ENCODE assay signal across 26 cellular contexts in the genomic region with DNA sequence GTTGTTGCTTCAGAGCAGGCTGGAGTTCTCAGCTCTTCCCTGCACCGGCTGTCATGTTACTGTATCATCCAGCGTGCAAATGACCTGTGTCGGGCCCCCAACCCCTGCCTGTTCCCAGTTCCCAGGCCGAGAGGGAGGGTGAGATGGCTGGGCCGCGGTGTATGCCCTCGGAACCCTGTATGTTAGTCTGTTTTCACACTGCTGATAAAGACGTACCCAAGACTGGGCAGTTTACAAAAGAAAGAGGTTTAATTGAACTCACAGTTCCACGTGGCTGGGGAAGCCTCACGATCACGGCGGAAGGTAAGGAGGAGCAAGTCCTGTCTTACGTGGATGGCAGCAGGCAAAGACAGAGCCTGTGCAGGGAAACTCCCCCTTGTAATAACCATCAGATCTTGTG.
"Had no signal": no experiment of that assay in that cellular context is flagged by ENCODE, and none has a peak within 500 bp of the region (broad histone marks: within the 10 kb centered on the region; RNA-seq: fewer than 3 reads in every experiment).

No MANE protein-coding gene starts in this region.

- H3K4me3 Mint-ChIP-seq: activated B cell treated with CpG ODN at 0.5 μM for 24 hours; activated CD8-positive, alpha-beta memory T cell treated with anti-CD3 and anti-CD28 coated beads, Interleukin-2, amount 10 ng/mL, durations not matched to agents 7 days and 5 days; activated CD8-positive, alpha-beta T cell treated with anti-CD3 and anti-CD28 coated beads, Interleukin-2, amount 10 ng/mL, durations not matched to agents 7 days and 5 days; activated naive CD4-positive, alpha-beta T cell treated with anti-CD3 and anti-CD28 coated beads for 36 hours; activated naive CD8-positive, alpha-beta T cell treated with anti-CD3 and anti-CD28 coated beads for 36 hours; activated T-cell treated with anti-CD3 and anti-CD28 coated beads, Interleukin-2, amount 50 U/mL, for 72 hours; natural killer cell treated with Interleukin-12 subunit alpha and Interleukin-12 subunit beta and Interleukin-15 and Interleukin-18, amount 100 ng/mL, for 72 hours; T-cell; T-helper 2 cell treated with Interferon-gamma antibody and Interleukin-4, amounts not matched to agents 5 μg/mL and 100 μg/mL, for 36 hours had no signal

- DNase-seq: activated B cell treated with CpG ODN at 0.5 μM for 24 hours; activated CD4-positive, alpha-beta T cell treated with anti-CD3 and anti-CD28 coated beads, Interleukin-2, amount 50 U/mL, for 1 hour; activated CD8-positive, alpha-beta memory T cell treated with anti-CD3 and anti-CD28 coated beads, Interleukin-2, amount 10 ng/mL, durations not matched to agents 7 days and 5 days; activated CD8-positive, alpha-beta T cell treated with anti-CD3 and anti-CD28 coated beads, Interleukin-2, amount 10 ng/mL, durations not matched to agents 7 days and 5 days; activated naive CD4-positive, alpha-beta T cell treated with anti-CD3 and anti-CD28 coated beads for 36 hours; activated naive CD8-positive, alpha-beta T cell treated with anti-CD3 and anti-CD28 coated beads for 36 hours; activated T-cell treated with anti-CD3 and anti-CD28 coated beads, Interleukin-2, amount 50 U/mL, for 72 hours; adrenal gland; body of pancreas; cerebellar nuclear complex; colonic mucosa; effector memory CD4-positive, alpha-beta T cell; hippocampal formation; lower lobe of right lung; mesenchymal stem cell; mucosa of descending colon; posterior cingulate gyrus; right lobe of liver; small intestine; stimulated activated CD4-positive, alpha-beta T cell treated with anti-CD3 and anti-CD28 coated beads, Interleukin-15, amount 100 ng/mL, for 24 hours; stimulated activated CD4-positive, alpha-beta T cell treated with anti-CD3 and anti-CD28 coated beads, Interleukin-2, amount 100 ng/mL, for 24 hours; stimulated activated naive CD4-positive, alpha-beta T cell; T-cell had no signal

- ATAC-seq: activated CD8-positive, alpha-beta memory T cell treated with anti-CD3 and anti-CD28 coated beads, Interleukin-2, amount 10 ng/mL, durations not matched to agents 7 days and 5 days; activated CD8-positive, alpha-beta T cell treated with anti-CD3 and anti-CD28 coated beads, Interleukin-2, amount 10 ng/mL, durations not matched to agents 7 days and 5 days; activated T-cell treated with anti-CD3 and anti-CD28 coated beads, Interleukin-2, amount 50 U/mL, for 72 hours; body of pancreas; left lobe of liver; lower lobe of right lung; mucosa of descending colon; natural killer cell treated with Interleukin-12 subunit alpha and Interleukin-12 subunit beta and Interleukin-15 and Interleukin-18, amount 100 ng/mL, for 72 hours; right lobe of liver; T-cell had no signal

- H3K4me1 Mint-ChIP-seq: activated B cell treated with CpG ODN at 0.5 μM for 24 hours had no signal

- H3K36me3 Mint-ChIP-seq: activated naive CD8-positive, alpha-beta T cell treated with anti-CD3 and anti-CD28 coated beads for 36 hours; natural killer cell treated with Interleukin-12 subunit alpha and Interleukin-12 subunit beta and Interleukin-15 and Interleukin-18, amount 100 ng/mL, for 72 hours; T-cell had no signal

- H3K27ac Mint-ChIP-seq: activated B cell treated with CpG ODN at 0.5 μM for 24 hours; activated CD8-positive, alpha-beta memory T cell treated with anti-CD3 and anti-CD28 coated beads, Interleukin-2, amount 10 ng/mL, durations not matched to agents 7 days and 5 days; activated CD8-positive, alpha-beta T cell treated with anti-CD3 and anti-CD28 coated beads, Interleukin-2, amount 10 ng/mL, durations not matched to agents 7 days and 5 days; activated naive CD4-positive, alpha-beta T cell treated with anti-CD3 and anti-CD28 coated beads for 36 hours; activated naive CD8-positive, alpha-beta T cell treated with anti-CD3 and anti-CD28 coated beads for 36 hours; activated T-cell treated with anti-CD3 and anti-CD28 coated beads, Interleukin-2, amount 50 U/mL, for 72 hours; natural killer cell treated with Interleukin-12 subunit alpha and Interleukin-12 subunit beta and Interleukin-15 and Interleukin-18, amount 100 ng/mL, for 72 hours; T-cell; T-helper 2 cell treated with Interferon-gamma antibody and Interleukin-4, amounts not matched to agents 5 μg/mL and 100 μg/mL, for 36 hours had no signal
